ENCODE assay signal across 20 cellular contexts in the genomic region with DNA sequence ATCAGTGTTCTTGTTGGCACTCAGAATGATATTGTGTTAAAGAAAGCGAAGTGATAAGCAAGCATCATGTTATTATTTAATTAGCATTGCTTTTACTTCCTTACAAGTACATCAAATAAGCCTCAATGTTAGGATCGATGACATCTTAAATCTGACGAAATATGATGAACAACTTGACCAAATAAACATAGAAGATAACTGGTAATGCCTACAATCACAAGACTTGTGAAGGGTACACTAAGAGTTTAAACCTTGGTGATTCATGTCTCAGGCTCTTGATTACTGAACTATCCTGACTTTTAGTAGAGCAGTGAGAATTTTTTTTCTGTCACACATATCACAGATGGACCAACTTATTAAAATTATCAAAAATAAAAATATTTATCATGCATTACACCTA.
DNase-seq lines count a peak whose midpoint lies in the region; TF ChIP-seq lines count a peak whose summit lies in the region.
"Had no signal": no experiment of that assay in that cellular context is flagged by ENCODE, and none has a peak within 500 bp of the region (broad histone marks: within the 10 kb centered on the region; RNA-seq: fewer than 3 reads in every experiment).

No MANE protein-coding gene starts in this region.

- no peaks in the 10 kb centered on the region for H3K27me3 ChIP-seq in tibial artery
- H3K27me3 ChIP-seq: BLaER1 treated with 17β-estradiol and CSF1 and Interleukin-3, amounts not matched to agents 10 nM and 100 nM had no signal

- peak; percentile 58 for DNase-seq in ELR (ENCODE audit: low read depth)
- DNase-seq in NCI-H460 (ENCODE audit: extremely low read depth, low read depth) = peak; percentile 99
- DNase-seq in fibroblast of gingiva (ENCODE audit: low read depth) = peak; percentile 13
- DNase-seq in renal cortical epithelial cell (ENCODE audit: low read depth) = peak; percentile 62
- no peak for DNase-seq in germinal center (ENCODE audit: low spot score)
- DNase-seq in OCI-LY7 (ENCODE audit: low spot score) = no peak
- no peak for DNase-seq in tibial artery
- DNase-seq: Calu3; CD8-positive, alpha-beta T cell; HFFc6; NCI-H1092 treated with DMSO at 0.1 percent for 48 hours; NCI-H1694; NCI-H2081 treated with DMSO at 0.1 percent for 48 hours; NCI-H510A; NCI-H774; OCI-M1; RPMI8226; SHP77 treated with DMSO at 0.1 percent for 48 hours; SK-N-SH had no signal

- no peak overlapping the region for H2AFZ ChIP-seq in OCI-LY7 (ENCODE audit: low read length)

- peaks cover 9% of the 10 kb centered on the region for H3K4me1 ChIP-seq in OCI-LY7 (ENCODE audit: insufficient read depth, low read length, poor library complexity, severe bottlenecking)
- H3K4me1 ChIP-seq in tibial artery = peaks cover 0 to 29% (median 13%) of the 10 kb centered on the region in 4 donors

- CTCF ChIA-PET in OCI-LY7 (lab: Charles Lee; ENCODE audit: unreplicated experiment) = no interaction called here

- intact Hi-C loops in OCI-LY7 (cut with micrococcal nuclease; ENCODE audit: unreplicated experiment) = no loop called here
- intact Hi-C loops in tibial artery (cut with DNase I; ENCODE audit: low total_unique reads) = loop anchor here (10.0 kb wide), 1 partner anchor 496 kb away; the partner anchor contains the start of gene ZEB2

- H3K36me3 ChIP-seq in OCI-LY7 (ENCODE audit: insufficient read depth, low read length) (no peaks in the 10 kb centered on the region), tibial artery (no peaks in the 10 kb centered on the region)
- H3K36me3 ChIP-seq: BLaER1 treated with 17β-estradiol and CSF1 and Interleukin-3, amounts not matched to agents 10 nM and 100 nM had no signal

- 0 out of 2 replicates have a peak, but pooled peaks cover 4% of the 10 kb centered on the region for H3K9me2 ChIP-seq in OCI-LY7 (ENCODE audit: insufficient read depth, low read length)
- H3K9me2 ChIP-seq: SK-N-SH had no signal

- H3K4me3 ChIP-seq in OCI-LY7 (ENCODE audit: low read depth, low read length, poor library complexity, severe bottlenecking) = no peak overlapping the region
- H3K4me3 ChIP-seq in tibial artery = no peak overlapping the region
- H3K4me3 ChIP-seq: BLaER1 treated with 17β-estradiol and CSF1 and Interleukin-3, amounts not matched to agents 10 nM and 100 nM had no signal

- H3K9me3 ChIP-seq in OCI-LY7 (ENCODE audit: low read length) = no peaks in the 10 kb centered on the region
- H3K9me3 ChIP-seq in tibial artery = no peaks in the 10 kb centered on the region
- H3K9me3 ChIP-seq: BLaER1 treated with 17β-estradiol and CSF1 and Interleukin-3, amounts not matched to agents 10 nM and 100 nM; SK-N-SH had no signal

- no peak overlapping the region for H3K27ac ChIP-seq in OCI-LY7 (ENCODE audit: low read depth, low read length, poor library complexity, severe bottlenecking)
- H3K27ac ChIP-seq in tibial artery = no peak overlapping the region
- H3K27ac ChIP-seq: BLaER1 treated with 17β-estradiol and CSF1 and Interleukin-3, amounts not matched to agents 10 nM and 100 nM had no signal

- no peaks in the 10 kb centered on the region for H4K20me1 ChIP-seq in OCI-LY7 (ENCODE audit: insufficient read depth, low read length)
- H4K20me1 ChIP-seq: BLaER1 treated with 17β-estradiol and CSF1 and Interleukin-3, amounts not matched to agents 10 nM and 100 nM had no signal

- H3K79me2 ChIP-seq in OCI-LY7 (ENCODE audit: insufficient read depth, low read depth, low read length) = no peaks in the 10 kb centered on the region

- POLR2A ChIA-PET in OCI-LY7 (lab: Charles Lee) = no interaction called here

- no peak for TF ChIP-seq CTCF in OCI-LY7 (conservative IDR thresholded peaks at IDR 0.05; ENCODE audit: low read length)
- TF ChIP-seq CTCF in tibial artery (IDR thresholded peaks at IDR 0.05) = no peak

- BruUV-seq in OCI-LY7 (replicated peaks; lab: Mats Ljungman, UMichigan) = no TSS peak

- no peak overlapping the region for H3K4me2 ChIP-seq in OCI-LY7 (ENCODE audit: low read length)
- H3K4me2 ChIP-seq: BLaER1 treated with 17β-estradiol and CSF1 and Interleukin-3, amounts not matched to agents 10 nM and 100 nM; SK-N-SH had no signal

Comparison
In these comparisons a context has a peak if more than half of its experiments do, and no peak if none do; other contexts are left out.
1. DNase-seq: peak in ELR (single experiment), NCI-H460 (single experiment), fibroblast of gingiva (single experiment) and renal cortical epithelial cell (single experiment); none in germinal center (single experiment), OCI-LY7 (single experiment) and tibial artery (0 of 2).